In genomic region chr20:49136817-49137571, GRCh38 we compare ENCODE assay signal across 23 cellular contexts. TPM values are rescaled to one million over a fixed set of nuclear protein-coding genes. Genes with fewer than 3 reads are reported as not detected.
DNase-seq lines count a peak whose midpoint lies in the region; ATAC-seq, FAIRE-seq and TF ChIP-seq lines count a peak whose summit lies in the region.
"Had no signal": no experiment of that assay in that cellular context is flagged by ENCODE, and none has a peak within 500 bp of the region (broad histone marks: within the 10 kb centered on the region; RNA-seq: fewer than 3 reads in every experiment).

No MANE protein-coding gene starts in this region.

- H3K27ac ChIP-seq in HepG2 (ENCODE audit: extremely low read length, insufficient read depth, low read length) (no peak overlapping the region), right lobe of liver (no peak overlapping the region), Peyer's patch (no peak overlapping the region)
- H3K27ac ChIP-seq: A549, HL-60, SJSA1 had no signal

- H2AFZ ChIP-seq in HepG2 (ENCODE audit: low read length): no peak overlapping the region

- no peak overlapping the region for H3K9ac ChIP-seq in HepG2 (ENCODE audit: insufficient read depth, low read depth, low read length)

- H3K4me1 ChIP-seq in HepG2 (ENCODE audit: insufficient read depth, low read length) (peaks cover 13% of the 10 kb centered on the region; the same call in 1 of the 2 replicates), right lobe of liver (no peaks in the 10 kb centered on the region), Peyer's patch (no peaks in the 10 kb centered on the region)
- H3K4me1 ChIP-seq: A549, SJSA1 had no signal

- H3K9me3 ChIP-seq in HepG2 (ENCODE audit: low read length) (no peaks in the 10 kb centered on the region), right lobe of liver (no peaks in the 10 kb centered on the region), Peyer's patch (no peaks in the 10 kb centered on the region)
- H3K9me3 ChIP-seq: A549, SJSA1 had no signal

- peaks cover 17% of the 10 kb centered on the region for H3K36me3 Mint-ChIP-seq in WTC11
- H3K36me3 Mint-ChIP-seq in naive B cell: peaks cover 0 to 5% of the 10 kb centered on the region in 2 donors

- H3K4me1 Mint-ChIP-seq in WTC11 (peaks cover 5% of the 10 kb centered on the region), naive B cell (peaks cover 6 to 13% (median 12%) of the 10 kb centered on the region in 3 donors)
- H3K4me1 Mint-ChIP-seq: CD14-positive monocyte had no signal

- no peaks in the 10 kb centered on the region for H3K9me3 Mint-ChIP-seq in WTC11
- no peaks in the 10 kb centered on the region for H3K9me3 Mint-ChIP-seq in naive B cell
- H3K9me3 Mint-ChIP-seq: CD14-positive monocyte had no signal

- H3K4me2 ChIP-seq in HepG2 (ENCODE audit: low read depth, low read length): no peak overlapping the region
- H3K4me2 ChIP-seq: A549 had no signal

- H3K79me2 ChIP-seq in HepG2 (ENCODE audit: insufficient read depth, low read length): peaks cover 31% of the 10 kb centered on the region

- H4K20me1 ChIP-seq in HepG2 (ENCODE audit: insufficient read depth, low read length): peaks cover 24% of the 10 kb centered on the region; the same call in 1 of the 2 replicates

- WGBS in HepG2 (ENCODE audit: low lambda C conversion rate): 93% methylated on average over 15 of the region's 15 CpGs
- WGBS in right lobe of liver (ENCODE audit: insufficient coverage, low coverage, low lambda C conversion rate, missing lambda C conversion rate): 78% methylated on average over 6 of the region's 15 CpGs

- FAIRE-seq in HepG2 (lab: Jason Lieb, UNC): no peak
- FAIRE-seq: A549 had no signal

- TF ChIP-seq POLR2A in HepG2 (IDR thresholded peaks at IDR 0.05; ENCODE audit: insufficient read depth in 1 of 2, low read depth in 2 of 2, low read length in 2 of 2): no peak
- no peak for TF ChIP-seq POLR2A in right lobe of liver (IDR thresholded peaks at IDR 0.05)
- no peak for TF ChIP-seq POLR2A in Peyer's patch (IDR thresholded peaks at IDR 0.05)

- DNase-seq in HepG2 (ENCODE audit: low spot score) (peak; percentile 43), right lobe of liver (no peak), WTC11 (ENCODE audit: low spot score) (no peak), naive B cell (no peak), EL (no peak), Peyer's patch (no peak)
- DNase-seq in activated CD4-positive, alpha-beta T cell treated with anti-CD3 and anti-CD28 coated beads, Interleukin-2, amount 50 U/mL, for 48 hours: no peak
- DNase-seq: COR-L47, DMS79, H7, MV-4-11, NCI-H1105 treated with DMSO at 0.1 percent for 48 hours, NCI-H2081, NCI-H2171, NCI-H345, NCI-H524, NCI-H82 had no signal

- H3K27me3 ChIP-seq in HepG2 (ENCODE audit: control insufficient read depth in 1 of 2, insufficient read depth in 2 of 2, low read length in 2 of 2) (no peaks in the 10 kb centered on the region), right lobe of liver (no peaks in the 10 kb centered on the region), Peyer's patch (no peaks in the 10 kb centered on the region)
- H3K27me3 ChIP-seq: SJSA1 had no signal

- in situ Hi-C loops in HepG2 (cut with HindIII; ENCODE audit: extremely low pct_ligation_motif_present, low pct_unique_long_range_greater_than_20kb): no loop called here

- ATAC-seq in HepG2: peak; percentile 44; the same call in 2 of the 3 replicates
- no peak for ATAC-seq in right lobe of liver
- no peak for ATAC-seq in WTC11
- ATAC-seq in naive B cell (ENCODE audit: low read depth in 2 of 2): no peak
- ATAC-seq: A549, Right ventricle myocardium inferior had no signal

- CTCF ChIA-PET in HepG2 (lab: Yijun Ruan, JAX; ENCODE audit: low intra/inter-chr PET ratio, low total read pairs) (interaction anchor here (5.6 kb wide), 1 partner anchor 81 kb away, joined by 70 read pairs; the partner anchor contains the start of gene DDX27), WTC11 (lab: Charles Lee) (interaction anchor here (0.6 to 2.6 kb wide), 2 partner anchors 43 to 81 kb away, joined by 3 to 5 read pairs; no protein-coding TSS in a partner anchor)

- H3K36me3 ChIP-seq in HepG2 (replicated peaks in 1 of 2; ENCODE audit: control insufficient read depth in 1 of 2, insufficient read depth in 2 of 2, low read length in 2 of 2) (peaks cover 28 to 59% of the 10 kb centered on the region in 2 experiments), right lobe of liver (peaks cover 0 to 38% (median 14%) of the 10 kb centered on the region in 4 donors), Peyer's patch (peaks cover 0 to 31% (median 0%) of the 10 kb centered on the region in 3 donors)

- TF ChIP-seq CTCF in HepG2 (CRISPR knock-in tag; IDR thresholded peaks at IDR 0.05) (no peak), right lobe of liver (IDR thresholded peaks at IDR 0.05) (no peak), WTC11 (IDR thresholded peaks at IDR 0.05) (no peak), Peyer's patch (IDR thresholded peaks at IDR 0.05) (no peak)

- no peak overlapping the region for H3K27ac Mint-ChIP-seq in WTC11
- peak overlapping the region in 4 of 6 donors; percentile 24 to 44 (median 30) for H3K27ac Mint-ChIP-seq in naive B cell
- H3K27ac Mint-ChIP-seq: B cell had no signal

- TF ChIP-seq RAD21 in HepG2 (CRISPR knock-in tag; IDR thresholded peaks at IDR 0.05): no peak

- no TSS peak for BruUV-seq in HepG2 (replicated peaks; lab: Mats Ljungman, UMichigan)

- no peak for TF ChIP-seq EP300 in HepG2 (IDR thresholded peaks at IDR 0.05; ENCODE audit: low read depth in 2 of 2, low read length in 2 of 2)
- TF ChIP-seq EP300 in HepG2 (CRISPR knock-in tag; IDR thresholded peaks at IDR 0.05; ENCODE audit: borderline replicate concordance): no peak

- H3K27me3 Mint-ChIP-seq in WTC11 (ENCODE audit: low read depth) (no peaks in the 10 kb centered on the region), naive B cell (no peaks in the 10 kb centered on the region)
- H3K27me3 Mint-ChIP-seq: B cell had no signal

- intact Hi-C loops in HepG2 (cut with micrococcal nuclease; ENCODE audit: unreplicated experiment) (no loop called here), right lobe of liver (cut with DNase I) (loop anchor here in 1 of 2 donors (5.0 kb wide), 1 partner anchor 80 kb away; the partner anchor contains the start of gene DDX27)

- no peak overlapping the region for H3K4me3 ChIP-seq in HepG2 (replicated peaks in 1 of 3; ENCODE audit: insufficient read depth in 1 of 3, low read depth in 2 of 3, low read length in 3 of 3)
- H3K4me3 ChIP-seq in right lobe of liver: no peak overlapping the region
- H3K4me3 ChIP-seq in Peyer's patch: no peak overlapping the region
- H3K4me3 ChIP-seq: A549, SJSA1 had no signal

- POLR2A ChIA-PET in HepG2 (lab: Yijun Ruan, JAX) (interaction anchor here (1.2 kb wide), 1 partner anchor 82 kb away, joined by 3 read pairs; the partner anchor contains the start of gene DDX27), WTC11 (lab: Charles Lee) (no interaction called here)

- H3K4me3 Mint-ChIP-seq in WTC11 (no peak overlapping the region), naive B cell (no peak overlapping the region)
- H3K4me3 Mint-ChIP-seq: B cell, CD14-positive monocyte had no signal

TF ChIP-seq in HepG2, 621 proteins besides CTCF, POLR2A, EP300 and RAD21 (continues in another document):
- TF ChIP-seq CCAR2 (optimal IDR thresholded peaks at IDR 0.05; ENCODE audit: low read depth, low read length): no peak
- TF ChIP-seq ZFP82 (CRISPR knock-in tag; IDR thresholded peaks at IDR 0.05; ENCODE audit: borderline replicate concordance): no peak
- TF ChIP-seq ZNF460 (CRISPR knock-in tag; IDR thresholded peaks at IDR 0.05; ENCODE audit: borderline replicate concordance): peak; percentile 22; the same call in 1 of the 2 replicates
- TF ChIP-seq ZBTB8A (CRISPR knock-in tag; IDR thresholded peaks at IDR 0.05; ENCODE audit: borderline replicate concordance, low read depth): no peak

TF ChIP-seq in WTC11, 78 proteins besides CTCF, POLR2A, EP300 and RAD21 (continues in another document):
- 0 out of 2 replicates have a peak, but pooled peaks have one; percentile 13 for TF ChIP-seq GABPB1 (CRISPR knock-in tag; IDR thresholded peaks at IDR 0.05)

RNA-seq across cellular contexts. Expression of gene STAU1, which starts 51.1 kb away (rescaled TPM):
- 119 and 186 TPM in 2 replicates for total RNA-seq in HepG2 (2016; rRNA removed; fragmentation: Illumina TruSeq; extraction: Trizol)
- total RNA-seq in HepG2 (2016; cell fraction: cytosol; rRNA removed; fragmentation: Illumina TruSeq; extraction: Trizol; ENCODE audit: low read depth): 84.1 and 98.9 TPM in 2 replicates
- 118 and 170 TPM in 2 replicates for total RNA-seq in HepG2 (2016; cell fraction: insoluble cytoplasmic fraction; rRNA removed; fragmentation: Illumina TruSeq; extraction: Trizol)
- total RNA-seq in HepG2 (2016; cell fraction: membrane; rRNA removed; fragmentation: Illumina TruSeq; extraction: Trizol): 217 and 243 TPM in 2 replicates
- total RNA-seq in HepG2 (2016; cell fraction: nucleus; rRNA removed; fragmentation: Illumina TruSeq; extraction: Trizol): 77.6 and 86.1 TPM in 2 replicates
- polyA plus RNA-seq in HepG2 (2011; rRNA removed): 121 and 133 TPM in 2 replicates
- 95.5 and 124 TPM in 2 replicates for polyA plus RNA-seq in HepG2 (2011; cell fraction: cytosol; rRNA removed)
- polyA plus RNA-seq in HepG2 (2011; cell fraction: nucleus; rRNA removed): 55.6 and 68.1 TPM in 2 replicates
- 196 and 212 TPM in 2 replicates for polyA plus RNA-seq in HepG2 (2012)
- 100 and 110 TPM in 2 replicates for polyA plus RNA-seq in HepG2 (2016; cell fraction: cytosol; fragmentation: Illumina TruSeq; extraction: Trizol; ENCODE audit: low read depth)
- 241 and 269 TPM in 2 replicates for polyA plus RNA-seq in HepG2 (2016; cell fraction: insoluble cytoplasmic fraction; fragmentation: Illumina TruSeq; extraction: Trizol; ENCODE audit: low read depth)
- polyA plus RNA-seq in HepG2 (2016; cell fraction: membrane; fragmentation: Illumina TruSeq; extraction: Trizol; ENCODE audit: low read depth): 212 and 250 TPM in 2 replicates
- 141 and 152 TPM in 2 replicates for polyA plus RNA-seq in HepG2 (2016; cell fraction: nucleus; fragmentation: Illumina TruSeq; extraction: Trizol; ENCODE audit: insufficient read depth, low read depth)
- 37.2 and 106 TPM in 2 replicates for polyA minus RNA-seq in HepG2 (2011; rRNA and poly(A)+ RNA removed; ENCODE audit: low replicate concordance)
- polyA minus RNA-seq in HepG2 (2011; cell fraction: cytosol; rRNA and poly(A)+ RNA removed): 158 and 174 TPM in 2 replicates
- 61.8 and 82.7 TPM in 2 replicates for polyA minus RNA-seq in HepG2 (2011; cell fraction: nucleus; rRNA and poly(A)+ RNA removed)
- 10 to 100 TPM; 53.7 to 96.6 (median 70.4) TPM for total RNA-seq in right lobe of liver
- total RNA-seq in WTC11 (2021): 83.6 to 92.6 TPM (median 87.3 TPM) in 3 replicates
- polyA plus RNA-seq in naive B cell (ENCODE audit: low read depth in 6 of 6): 10 to 100 TPM; 26.1 to 42.9 (median 31.3) TPM
- total RNA-seq in Peyer's patch: 10 to 100 TPM; 58.6 to 82.4 (median 75.2) TPM

Comparison
In these comparisons a context has a peak if more than half of its experiments do, and no peak if none do; other contexts are left out.
1. Of the 50 proteins assayed by ChIP-seq in both HepG2 and WTC11: peak only in HepG2: none; only in WTC11: GABPB1; in both: none; in neither: 48; mixed calls (peak in some experiments, not most) for 1.